1 cellular context compared by ENCODE assay signal in genomic region chr3:38139191-38139590, GRCh38.
TF ChIP-seq lines count a peak whose summit lies in the region.

No MANE protein-coding gene starts in this region.

TF ChIP-seq in HCT116, 20 proteins besides CTCF, POLR2A, EP300 and RAD21 (continued from another document):
- TF ChIP-seq REST (IDR thresholded peaks at IDR 0.05; ENCODE audit: low read depth): no peak
- TF ChIP-seq JUND (IDR thresholded peaks at IDR 0.05): no peak
- TF ChIP-seq TCF7L2 (IDR thresholded peaks at IDR 0.05; ENCODE audit: borderline replicate concordance, extremely low read depth, insufficient read depth, insufficient read length): no peak
- no peak for TF ChIP-seq SIN3A (IDR thresholded peaks at IDR 0.05; ENCODE audit: low read depth)
- TF ChIP-seq CEBPB (IDR thresholded peaks at IDR 0.05; ENCODE audit: low read depth): no peak
- TF ChIP-seq MAX (IDR thresholded peaks at IDR 0.05): no peak
- TF ChIP-seq POLR2AphosphoS5 (IDR thresholded peaks at IDR 0.05; ENCODE audit: low read depth, low read length): no peak
- no peak for TF ChIP-seq ZNF274 (IDR thresholded peaks at IDR 0.05; ENCODE audit: low read depth, low read length)
- no peak for TF ChIP-seq FOSL1 (IDR thresholded peaks at IDR 0.05; ENCODE audit: low read depth)
- TF ChIP-seq YY1 (IDR thresholded peaks at IDR 0.05; ENCODE audit: extremely low read depth, insufficient replicate concordance, low read depth, low read length): no peak
- no peak for TF ChIP-seq ZBTB33 (IDR thresholded peaks at IDR 0.05; ENCODE audit: extremely low read depth, insufficient replicate concordance, low read length)
- no peak for TF ChIP-seq ELF1 (IDR thresholded peaks at IDR 0.05; ENCODE audit: borderline replicate concordance, low read depth)
- no peak for TF ChIP-seq ZFX (IDR thresholded peaks at IDR 0.05)
